Comparison of ENCODE assay signal across 25 cellular contexts in the genomic region with DNA sequence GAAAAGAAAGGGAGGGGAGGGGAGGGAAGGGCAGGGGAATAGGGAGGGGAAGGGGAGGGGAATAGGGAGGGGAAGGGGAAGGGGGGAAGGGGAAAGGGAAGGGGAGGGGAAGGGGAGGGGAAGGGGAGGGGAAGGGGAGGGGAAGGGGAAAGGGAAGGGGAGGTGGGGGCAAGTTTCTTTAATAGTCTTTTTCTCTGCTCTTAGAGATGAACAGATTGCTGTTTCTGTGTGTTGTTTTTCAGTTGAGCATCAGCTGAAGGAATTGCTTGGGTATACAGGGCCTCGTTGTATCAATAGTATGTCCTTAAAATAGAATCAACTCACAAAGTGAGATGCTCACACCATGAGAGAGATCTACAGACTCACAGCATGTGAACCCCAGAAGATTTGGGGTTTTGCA.
"Had no signal": no experiment of that assay in that cellular context is flagged by ENCODE, and none has a peak within 500 bp of the region (broad histone marks: within the 10 kb centered on the region; RNA-seq: fewer than 3 reads in every experiment).

No MANE protein-coding gene starts in this region.

- ATAC-seq: effector memory CD8-positive, alpha-beta T cell; esophagus mucosa; gastrocnemius medialis; heart right ventricle; left cardiac atrium; left lung; left ventricle myocardium superior; lower lobe of right lung; mucosa of descending colon had no signal

- FAIRE-seq: colon, endometrium, islet of Langerhans, keratinocyte had no signal

- H3K27me3 ChIP-seq: esophagus squamous epithelium had no signal

- H3K4me3 ChIP-seq: esophagus squamous epithelium, gastrocnemius medialis, heart right ventricle, left lung, lower lobe of right lung, mucosa of descending colon had no signal

- H3K36me3 ChIP-seq: esophagus squamous epithelium, gastrocnemius medialis, heart right ventricle, left lung, lower lobe of right lung had no signal

- H3K27ac ChIP-seq: epithelial cell of prostate, esophagus squamous epithelium, gastrocnemius medialis, heart right ventricle, left lung, lower lobe of right lung had no signal

- H3K9me3 ChIP-seq: esophagus squamous epithelium, gastrocnemius medialis, lower lobe of right lung, mucosa of descending colon had no signal

- DNase-seq: cortex of kidney; effector CD8-positive, alpha-beta T cell; effector memory CD8-positive, alpha-beta T cell; endodermal cell; erythroblast; esophagus squamous epithelium; foreskin fibroblast; foreskin melanocyte; gastrocnemius medialis; glutamatergic neuron; head of caudate nucleus; heart right ventricle; hippocampal formation; left cardiac atrium; left lung; left ventricle myocardium superior; lower lobe of right lung; mesenchymal stem cell; mucosa of descending colon had no signal

- H3K4me1 ChIP-seq: gastrocnemius medialis, heart right ventricle, left lung, lower lobe of right lung had no signal
